ENCODE assay signal across 16 cellular contexts in the genomic region with DNA sequence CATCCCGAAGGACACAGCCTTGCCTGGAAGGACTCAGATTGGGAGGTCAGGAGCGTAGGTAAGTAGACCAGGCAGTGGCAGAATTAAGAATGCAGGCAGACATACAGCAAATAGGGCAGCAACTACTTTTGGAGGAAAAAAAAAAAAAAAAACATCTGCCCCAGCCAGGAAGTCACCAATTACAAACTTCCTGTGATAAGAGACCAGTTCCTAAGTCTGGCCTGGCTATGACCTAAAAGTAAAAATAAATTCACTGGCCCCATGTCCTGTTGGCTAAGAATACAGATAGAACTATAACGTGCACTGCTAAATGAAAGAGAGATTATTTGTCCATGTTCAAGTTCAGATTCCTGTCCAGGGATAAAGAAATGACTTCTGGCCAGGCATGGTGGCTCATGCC. TPM values are rescaled to one million over a fixed set of nuclear protein-coding genes. Genes with fewer than 3 reads are reported as not detected.
DNase-seq lines count a peak whose midpoint lies in the region; ATAC-seq and TF ChIP-seq lines count a peak whose summit lies in the region.
"Had no signal": no experiment of that assay in that cellular context is flagged by ENCODE, and none has a peak within 500 bp of the region (broad histone marks: within the 10 kb centered on the region; RNA-seq: fewer than 3 reads in every experiment).

No MANE protein-coding gene starts in this region.

- peaks cover 0 to 8% (median 0%) of the 10 kb centered on the region in 9 donors for H3K36me3 ChIP-seq in heart left ventricle
- H3K36me3 ChIP-seq: gastrocnemius medialis had no signal

- no peak for ATAC-seq in activated naive CD8-positive, alpha-beta T cell treated with anti-CD3 and anti-CD28 coated beads, Interleukin-2, amount 10 ng/mL, durations not matched to agents 7 days and 5 days (ENCODE audit: low read depth)
- ATAC-seq in activated naive CD8-positive, alpha-beta T cell treated with anti-CD3 and anti-CD28 coated beads, Interleukin-2, amount 50 U/mL, for 24 hours: no peak
- ATAC-seq in T-cell (replicated peaks in 1 of 4) (no peak), heart left ventricle (peak; percentile 66 to 83 (median 76))
- ATAC-seq: gastrocnemius medialis, GM12878 had no signal

- CTCF ChIA-PET in T-cell (lab: Charles Lee): interaction anchor here in 1 of 2 donors (0.5 to 1.6 kb wide), 2 partner anchors 165 to 411 kb away, joined by 4 to 6 read pairs; no protein-coding TSS in a partner anchor

- no peaks in the 10 kb centered on the region for H3K9me3 ChIP-seq in heart left ventricle
- H3K9me3 ChIP-seq: gastrocnemius medialis had no signal

- no peaks in the 10 kb centered on the region for H3K9me3 Mint-ChIP-seq in activated naive CD8-positive, alpha-beta T cell treated with anti-CD3 and anti-CD28 coated beads, Interleukin-2, amount 10 ng/mL, durations not matched to agents 7 days and 5 days
- H3K9me3 Mint-ChIP-seq in activated naive CD8-positive, alpha-beta T cell treated with anti-CD3 and anti-CD28 coated beads, Interleukin-2, amount 50 U/mL, for 24 hours: no peaks in the 10 kb centered on the region
- no peaks in the 10 kb centered on the region for H3K9me3 Mint-ChIP-seq in T-cell
- H3K9me3 Mint-ChIP-seq in neural crest cell: no peaks in the 10 kb centered on the region

- peak overlapping the region in 10 of 12 donors; percentile 6 to 68 (median 38) for H3K27ac ChIP-seq in heart left ventricle
- H3K27ac ChIP-seq: gastrocnemius medialis had no signal

- H3K27ac Mint-ChIP-seq in activated naive CD8-positive, alpha-beta T cell treated with anti-CD3 and anti-CD28 coated beads, Interleukin-2, amount 10 ng/mL, durations not matched to agents 7 days and 5 days: peak overlapping the region; percentile 46
- no peak overlapping the region for H3K27ac Mint-ChIP-seq in activated naive CD8-positive, alpha-beta T cell treated with anti-CD3 and anti-CD28 coated beads, Interleukin-2, amount 50 U/mL, for 24 hours
- H3K27ac Mint-ChIP-seq in T-cell (peak overlapping the region; percentile 79 to 80), neural crest cell (ENCODE audit: unreplicated experiment) (peak overlapping the region; percentile 28)

- WGBS in heart left ventricle, 4 donors: 16 to 34% (median 19%) methylated on average over 3 of the region's 3 CpGs

- H3K4me3 ChIP-seq in heart left ventricle: no peak overlapping the region
- H3K4me3 ChIP-seq: gastrocnemius medialis, GM12878 had no signal

- DNase-seq in activated naive CD8-positive, alpha-beta T cell treated with anti-CD3 and anti-CD28 coated beads, Interleukin-2, amount 10 ng/mL, durations not matched to agents 7 days and 5 days: no peak
- no peak for DNase-seq in activated naive CD8-positive, alpha-beta T cell treated with anti-CD3 and anti-CD28 coated beads, Interleukin-2, amount 50 U/mL, for 24 hours
- no peak for DNase-seq in T-cell
- no peak for DNase-seq in heart left ventricle
- no peak for DNase-seq in neural crest cell (ENCODE audit: low read depth, low spot score)
- no peak for DNase-seq in activated effector memory CD4-positive, alpha-beta T cell treated with Interleukin-2 at 50 U/mL for 16 hours
- no peak for DNase-seq in activated naive CD4-positive, alpha-beta T cell (lab: John Stamatoyannopoulos, UW)
- DNase-seq in H4 (ENCODE audit: low spot score): no peak
- DNase-seq: activated CD4-positive, alpha-beta T cell treated with anti-CD3 and anti-CD28 coated beads, Interleukin-2, amount 50 U/mL, for 48 hours; anterior cingulate cortex; gastrocnemius medialis; NCI-H1436 treated with DMSO at 0.1 percent for 48 hours; NK-92 treated with Interleukin-12 subunit alpha and Interleukin-12 subunit beta, amount 100 ng/mL, for 24 hours; SHP77 treated with DMSO at 0.1 percent for 48 hours; substantia nigra had no signal

- intact Hi-C loops in heart left ventricle (cut with DNase I): loop anchor here in 4 of 10 donors (5.0 to 10.0 kb wide), 5 partner anchors 52 to 410 kb away; a partner anchor contains a TSS

- TF ChIP-seq POLR2A in heart left ventricle (IDR thresholded peaks at IDR 0.05): no peak

- H3K4me3 Mint-ChIP-seq in activated naive CD8-positive, alpha-beta T cell treated with anti-CD3 and anti-CD28 coated beads, Interleukin-2, amount 10 ng/mL, durations not matched to agents 7 days and 5 days: no peak overlapping the region
- no peak overlapping the region for H3K4me3 Mint-ChIP-seq in activated naive CD8-positive, alpha-beta T cell treated with anti-CD3 and anti-CD28 coated beads, Interleukin-2, amount 50 U/mL, for 24 hours
- peak overlapping the region in 1 of 3 donors; percentile 22 for H3K4me3 Mint-ChIP-seq in T-cell
- H3K4me3 Mint-ChIP-seq in neural crest cell: no peak overlapping the region

- TF ChIP-seq CTCF in heart left ventricle (IDR thresholded peaks at IDR 0.05) (no peak), neural crest cell (conservative IDR thresholded peaks at IDR 0.05) (no peak)

- POLR2A ChIA-PET in activated naive CD8-positive, alpha-beta T cell treated with anti-CD3 and anti-CD28 coated beads, Interleukin-2, amount 10 ng/mL, durations not matched to agents 7 days and 5 days (lab: Charles Lee): interaction anchor here (0.6 kb wide), 1 partner anchor 301 kb away, joined by 4 read pairs; a partner anchor contains a TSS
- POLR2A ChIA-PET in T-cell (lab: Charles Lee): no interaction called here

- peaks cover 2% of the 10 kb centered on the region for H3K36me3 Mint-ChIP-seq in activated naive CD8-positive, alpha-beta T cell treated with anti-CD3 and anti-CD28 coated beads, Interleukin-2, amount 10 ng/mL, durations not matched to agents 7 days and 5 days
- peaks cover 12% of the 10 kb centered on the region for H3K36me3 Mint-ChIP-seq in activated naive CD8-positive, alpha-beta T cell treated with anti-CD3 and anti-CD28 coated beads, Interleukin-2, amount 50 U/mL, for 24 hours (ENCODE audit: low read depth)
- peaks cover 4% of the 10 kb centered on the region for H3K36me3 Mint-ChIP-seq in T-cell
- no peaks in the 10 kb centered on the region for H3K36me3 Mint-ChIP-seq in neural crest cell (ENCODE audit: low read depth)

- H3K27me3 ChIP-seq in heart left ventricle: no peaks in the 10 kb centered on the region
- H3K27me3 ChIP-seq: gastrocnemius medialis had no signal

- H3K4me1 Mint-ChIP-seq in activated naive CD8-positive, alpha-beta T cell treated with anti-CD3 and anti-CD28 coated beads, Interleukin-2, amount 10 ng/mL, durations not matched to agents 7 days and 5 days: peaks cover 11% of the 10 kb centered on the region
- peaks cover 41% of the 10 kb centered on the region for H3K4me1 Mint-ChIP-seq in activated naive CD8-positive, alpha-beta T cell treated with anti-CD3 and anti-CD28 coated beads, Interleukin-2, amount 50 U/mL, for 24 hours
- H3K4me1 Mint-ChIP-seq in T-cell (peaks cover 65 to 70% (median 70%) of the 10 kb centered on the region in 3 donors), neural crest cell (no peaks in the 10 kb centered on the region)

- peaks cover 0 to 40% (median 15%) of the 10 kb centered on the region in 12 donors for H3K4me1 ChIP-seq in heart left ventricle

- H3K27me3 Mint-ChIP-seq in activated naive CD8-positive, alpha-beta T cell treated with anti-CD3 and anti-CD28 coated beads, Interleukin-2, amount 10 ng/mL, durations not matched to agents 7 days and 5 days: no peaks in the 10 kb centered on the region
- no peaks in the 10 kb centered on the region for H3K27me3 Mint-ChIP-seq in activated naive CD8-positive, alpha-beta T cell treated with anti-CD3 and anti-CD28 coated beads, Interleukin-2, amount 50 U/mL, for 24 hours
- H3K27me3 Mint-ChIP-seq in T-cell (no peaks in the 10 kb centered on the region), neural crest cell (ENCODE audit: low read depth) (no peaks in the 10 kb centered on the region)

RNA-seq across cellular contexts. Expression of a gene that starts 45.2 kb away (rescaled TPM):
- total RNA-seq in activated naive CD8-positive, alpha-beta T cell treated with anti-CD3 and anti-CD28 coated beads, Interleukin-2, amount 10 ng/mL, durations not matched to agents 7 days and 5 days: not detected
- total RNA-seq in T-cell (under 1 TPM in 4 of 5 donors, not detected in 1; 0.13 to 0.82 (median 0.45) TPM), heart left ventricle (10 to 100 TPM in 5 of 9 donors, 1 to 10 TPM in 4; 8.2 to 19.1 (median 10.1) TPM), neural crest cell (not detected in 2 replicates)
- 10 to 100 TPM in 1 of 2 donors, 1 to 10 TPM in 1; 8.6 to 18.4 TPM for polyA plus RNA-seq in heart left ventricle
- total RNA-seq in H4 (2014; rRNA removed; shearing (Covaris generic)): 0.25 TPM in 1 of 2 replicates, not detected in the other

Comparison
In these comparisons a context has a peak if more than half of its experiments do, and no peak if none do; other contexts are left out.
1. ATAC-seq: peak in heart left ventricle (4 of 4); none in activated naive CD8-positive, alpha-beta T cell treated with anti-CD3 and anti-CD28 coated beads, Interleukin-2, amount 10 ng/mL, durations not matched to agents 7 days and 5 days (single experiment), activated naive CD8-positive, alpha-beta T cell treated with anti-CD3 and anti-CD28 coated beads, Interleukin-2, amount 50 U/mL, for 24 hours (single experiment) and T-cell (0 of 4).